ENCODE assay signal across 15 cellular contexts in the genomic region with DNA sequence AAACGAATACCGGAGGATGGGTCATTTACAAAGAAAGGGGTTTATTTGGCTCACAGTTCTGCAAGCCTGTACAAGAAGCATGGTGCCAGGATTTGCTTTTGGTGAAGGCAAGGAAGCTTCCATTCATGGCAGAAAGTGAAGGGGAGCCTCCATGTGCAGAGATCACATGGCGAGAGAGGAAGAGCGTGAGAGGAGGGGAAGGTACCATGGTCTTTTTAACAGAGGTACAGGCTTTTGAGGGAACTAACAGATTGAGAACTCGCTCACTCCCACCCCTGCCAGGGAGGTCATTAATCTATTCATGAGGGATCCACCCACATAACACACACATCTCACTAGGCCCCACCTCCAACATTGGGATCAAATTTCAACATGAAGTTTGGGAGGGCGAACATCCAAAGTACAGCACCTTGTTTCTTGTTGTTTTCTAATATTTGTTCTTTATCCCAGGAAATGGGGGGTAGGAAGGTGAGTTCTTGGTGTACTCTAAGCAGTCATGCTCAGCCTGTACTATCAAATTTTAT. TPM values are rescaled to one million over a fixed set of nuclear protein-coding genes. Genes with fewer than 3 reads are reported as not detected.
A peak's percentile ranks its signal among the peaks of the same experiment; 100 is the strongest.
DNase-seq lines count a peak whose midpoint lies in the region; ATAC-seq, FAIRE-seq and TF ChIP-seq lines count a peak whose summit lies in the region.
"Had no signal": no experiment of that assay in that cellular context is flagged by ENCODE, and none has a peak within 500 bp of the region (broad histone marks: within the 10 kb centered on the region; RNA-seq: fewer than 3 reads in every experiment).

No MANE protein-coding gene starts in this region.

- H3K27ac ChIP-seq in A549: peak overlapping the region; percentile 51 to 70
- H3K27ac ChIP-seq in aorta (ENCODE audit: low read depth in 1 of 2, low read length in 2 of 2): no peak overlapping the region
- no peak overlapping the region for H3K27ac ChIP-seq in WERI-Rb-1
- H3K27ac ChIP-seq: dorsolateral prefrontal cortex, thoracic aorta had no signal

- H3K4me1 Mint-ChIP-seq in WTC11: peaks cover 16% of the 10 kb centered on the region
- H3K4me1 Mint-ChIP-seq in natural killer cell: no peaks in the 10 kb centered on the region
- H3K4me1 Mint-ChIP-seq: T-cell had no signal

- H3K9me3 Mint-ChIP-seq in WTC11 (peaks cover 24% of the 10 kb centered on the region), natural killer cell (no peaks in the 10 kb centered on the region)

- in situ Hi-C loops in KBM-7 (cut with MboI; ENCODE audit: low pct_unique_long_range_greater_than_20kb, low sequenced_read_pairs): no loop called here

- peaks cover 21% of the 10 kb centered on the region for H3K36me3 Mint-ChIP-seq in WTC11
- no peaks in the 10 kb centered on the region for H3K36me3 Mint-ChIP-seq in natural killer cell

- no peak for TF ChIP-seq EP300 in A549 (IDR thresholded peaks at IDR 0.05)

- CTCF ChIA-PET in A549 (lab: Yijun Ruan, JAX): interaction anchor here (1.4 to 2.2 kb wide), 2 partner anchors 96 to 259 kb away, joined by 3 to 4 read pairs; no protein-coding TSS in a partner anchor
- CTCF ChIA-PET in WTC11 (lab: Charles Lee): no interaction called here

- POLR2A ChIA-PET in A549 (lab: Yijun Ruan, JAX): interaction anchor here (1.1 to 3.0 kb wide), 2 partner anchors 14 to 175 kb away, joined by 4 to 25 read pairs; partner anchors contain the start of gene ZFAND5
- POLR2A ChIA-PET in WTC11 (lab: Charles Lee): no interaction called here

- FAIRE-seq in A549 (lab: Jason Lieb, UNC): no peak

- H3K9me3 ChIP-seq in A549 (peaks cover 11% of the 10 kb centered on the region), aorta (ENCODE audit: control insufficient read depth, low read length) (peaks cover 2% of the 10 kb centered on the region), WERI-Rb-1 (ENCODE audit: severe bottlenecking) (peaks cover 3% of the 10 kb centered on the region)
- H3K9me3 ChIP-seq: thoracic aorta had no signal

- no peak for TF ChIP-seq RAD21 in A549 (conservative IDR thresholded peaks at IDR 0.05 in 1 of 2, IDR thresholded peaks at IDR 0.05 in 1 of 2)

- intact Hi-C loops in natural killer cell (cut with micrococcal nuclease) (no loop called here), aorta (cut with DNase I) (no loop called here)

- no peak overlapping the region for H3K4me3 Mint-ChIP-seq in WTC11
- H3K4me3 Mint-ChIP-seq in natural killer cell: no peak overlapping the region
- H3K4me3 Mint-ChIP-seq: activated T-cell treated with anti-CD3 and anti-CD28 coated beads, Interleukin-2, amount 50 U/mL, for 72 hours; T-cell had no signal

- ATAC-seq in A549: peak; percentile 25 to 27; a peak in 3 of 6 replicates
- peak; percentile 89 for ATAC-seq in WTC11
- no peak for ATAC-seq in natural killer cell
- no peak for ATAC-seq in aorta (ENCODE audit: low FRiP score)
- ATAC-seq: activated T-cell treated with anti-CD3 and anti-CD28 coated beads, Interleukin-2, amount 50 U/mL, for 72 hours; T-cell had no signal

- H3K4me2 ChIP-seq in A549: peak overlapping the region; percentile 33; the same call in 2 of the 3 replicates

- H3K36me3 ChIP-seq in H7 (replicated peaks; ENCODE audit: control insufficient read depth, insufficient read depth, low read length): no peaks in the 10 kb centered on the region
- no peaks in the 10 kb centered on the region for H3K36me3 ChIP-seq in aorta (ENCODE audit: control insufficient read depth in 1 of 2, insufficient read depth in 2 of 2, low read length in 1 of 2)
- no peaks in the 10 kb centered on the region for H3K36me3 ChIP-seq in WERI-Rb-1
- H3K36me3 ChIP-seq: thoracic aorta had no signal

- H3K27me3 ChIP-seq in H7 (ENCODE audit: control insufficient read depth, insufficient read depth, low read length) (no peaks in the 10 kb centered on the region), aorta (ENCODE audit: control insufficient read depth in 1 of 2, insufficient read depth in 2 of 2, low read length in 1 of 2) (no peaks in the 10 kb centered on the region), WERI-Rb-1 (ENCODE audit: insufficient read depth, low read depth, severe bottlenecking) (no peaks in the 10 kb centered on the region)
- H3K27me3 ChIP-seq: dorsolateral prefrontal cortex had no signal

- H3K27me3 Mint-ChIP-seq in WTC11 (ENCODE audit: low read depth) (no peaks in the 10 kb centered on the region), natural killer cell (ENCODE audit: low read depth in 2 of 2) (peaks cover 5 to 7% of the 10 kb centered on the region in 2 donors)
- H3K27me3 Mint-ChIP-seq: T-cell had no signal

- H3K27ac Mint-ChIP-seq in WTC11: 0 out of 2 replicates have a peak overlapping the region, but pooled peaks have one; percentile 5
- no peak overlapping the region for H3K27ac Mint-ChIP-seq in natural killer cell
- H3K27ac Mint-ChIP-seq: activated T-cell treated with anti-CD3 and anti-CD28 coated beads, Interleukin-2, amount 50 U/mL, for 72 hours; T-cell had no signal

- 95% methylated on average over 6 of the region's 6 CpGs for WGBS in A549 (ENCODE audit: missing lambda C conversion rate)
- 90 to 94% methylated on average over 6 of the region's 6 CpGs for WGBS in aorta, 2 donors

- no peak for DNase-seq in A549 (ENCODE audit: low read depth in 1 of 2, low spot score in 1 of 2)
- peak; percentile 21 for DNase-seq in H7
- DNase-seq in WTC11 (ENCODE audit: low spot score): peak; percentile 14
- DNase-seq in left kidney (ENCODE audit: low read depth, low spot score): peak; percentile 62
- no peak for DNase-seq in natural killer cell
- no peak for DNase-seq in aorta
- DNase-seq in KBM-7: no peak
- DNase-seq in WERI-Rb-1: no peak
- DNase-seq: activated CD4-positive, alpha-beta T cell treated with anti-CD3 and anti-CD28 coated beads, Interleukin-2, amount 50 U/mL, for 1 hour; activated T-cell treated with anti-CD3 and anti-CD28 coated beads, Interleukin-2, amount 50 U/mL, for 72 hours; DMS153; dorsolateral prefrontal cortex; MM.1S; T-cell had no signal

- no peak for TF ChIP-seq CTCF in A549 (IDR thresholded peaks at IDR 0.05)
- TF ChIP-seq CTCF in WTC11 (IDR thresholded peaks at IDR 0.05): no peak
- TF ChIP-seq CTCF in natural killer cell (IDR thresholded peaks at IDR 0.05): no peak
- TF ChIP-seq CTCF in WERI-Rb-1 (IDR thresholded peaks at IDR 0.05; ENCODE audit: low read depth, low read length): no peak

- peaks cover 34% of the 10 kb centered on the region for H3K4me1 ChIP-seq in A549
- no peaks in the 10 kb centered on the region for H3K4me1 ChIP-seq in aorta (ENCODE audit: control insufficient read depth in 1 of 2, insufficient read depth in 2 of 2, low read length in 2 of 2)

- H3K4me3 ChIP-seq in A549 (no peak overlapping the region), H7 (ENCODE audit: insufficient read depth, low read depth, low read length) (no peak overlapping the region), aorta (ENCODE audit: low read length in 2 of 2) (no peak overlapping the region), WERI-Rb-1 (ENCODE audit: low read depth, low read length) (no peak overlapping the region)
- H3K4me3 ChIP-seq: dorsolateral prefrontal cortex, thoracic aorta had no signal

- TF ChIP-seq POLR2A in A549 (IDR thresholded peaks at IDR 0.05; ENCODE audit: low read length): no peak

TF ChIP-seq in A549, 52 proteins besides CTCF, POLR2A, EP300 and RAD21 (continues in another document):
- TF ChIP-seq JUNB (IDR thresholded peaks at IDR 0.05) (no peak), EHF (CRISPR knock-in tag; IDR thresholded peaks at IDR 0.05) (no peak), ZNF302 (CRISPR knock-in tag; IDR thresholded peaks at IDR 0.05) (no peak), HDAC2 (IDR thresholded peaks at IDR 0.05) (no peak), HMGXB4 (CRISPR knock-in tag; IDR thresholded peaks at IDR 0.05; ENCODE audit: borderline replicate concordance) (no peak), FOSB (CRISPR knock-in tag; IDR thresholded peaks at IDR 0.05) (no peak)

TF ChIP-seq in WTC11, 78 proteins besides CTCF, POLR2A, EP300 and RAD21 (continues in another document):
- TF ChIP-seq, protein P1, sequence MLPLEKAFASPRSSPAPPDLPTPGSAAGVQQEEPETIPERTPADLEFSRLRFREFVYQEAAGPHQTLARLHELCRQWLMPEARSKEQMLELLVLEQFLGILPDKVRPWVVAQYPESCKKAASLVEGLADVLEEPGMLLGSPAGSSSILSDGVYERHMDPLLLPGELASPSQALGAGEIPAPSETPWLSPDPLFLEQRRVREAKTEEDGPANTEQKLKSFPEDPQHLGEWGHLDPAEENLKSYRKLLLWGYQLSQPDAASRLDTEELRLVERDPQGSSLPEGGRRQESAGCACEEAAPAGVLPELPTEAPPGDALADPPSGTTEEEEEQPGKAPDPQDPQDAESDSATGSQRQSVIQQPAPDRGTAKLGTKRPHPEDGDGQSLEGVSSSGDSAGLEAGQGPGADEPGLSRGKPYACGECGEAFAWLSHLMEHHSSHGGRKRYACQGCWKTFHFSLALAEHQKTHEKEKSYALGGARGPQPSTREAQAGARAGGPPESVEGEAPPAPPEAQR (CRISPR knock-in tag; IDR thresholded peaks at IDR 0.05): no peak
- TF ChIP-seq ZNF396 (CRISPR knock-in tag; IDR thresholded peaks at IDR 0.05; ENCODE audit: borderline replicate concordance): no peak
- TF ChIP-seq GTF2I (CRISPR knock-in tag; conservative IDR thresholded peaks at IDR 0.05): no peak
- no peak for TF ChIP-seq KAT7 (CRISPR knock-in tag; IDR thresholded peaks at IDR 0.05; ENCODE audit: borderline replicate concordance)
- no peak for TF ChIP-seq CREB1 (CRISPR knock-in tag; IDR thresholded peaks at IDR 0.05)

RNA-seq across cellular contexts. Expression of gene TMC1, which starts 18.5 kb away (rescaled TPM):
- polyA plus RNA-seq in A549 (2011; rRNA removed) (0.12 and 0.29 TPM in 2 replicates), A549 (2017; fragmentation: RNase III; extraction: RNeasy Plus Mini Kit Qiagen cat#74134 plus additional on column Dnase treatment) (0.01 to 0.18 TPM (median 0.17 TPM) in 3 replicates), aorta (not detected)
- 0.01 and 0.03 TPM in 2 replicates for polyA plus RNA-seq in A549 (2012; cell fraction: cytosol; rRNA removed)
- 0.04 TPM in 1 of 2 replicates, not detected in the other for polyA plus RNA-seq in A549 (2012; cell fraction: nucleus; rRNA removed)
- polyA minus RNA-seq in A549 (2011; rRNA and poly(A)+ RNA removed): 0.12 and 0.49 TPM in 2 replicates
- total RNA-seq in H7 (2014; rRNA removed; shearing (Covaris generic)): not detected in 2 replicates
- total RNA-seq in WTC11 (2021) (0.31 to 0.41 TPM (median 0.32 TPM) in 3 replicates), natural killer cell (not detected), aorta (1 to 10 TPM in 1 of 2 donors, under 1 TPM in 1; 0.62 to 2.9 TPM)
- total RNA-seq: T-cell, thoracic aorta had no signal

Comparison
In these comparisons a context has a peak if more than half of its experiments do, and no peak if none do; other contexts are left out.
1. ATAC-seq: peak in A549 (2 of 2) and WTC11 (single experiment); none in natural killer cell (0 of 3) and aorta (single experiment).
2. DNase-seq: peak in H7 (single experiment), WTC11 (single experiment) and left kidney (single experiment); none in A549 (0 of 2), natural killer cell (single experiment), aorta (0 of 2), KBM-7 (single experiment) and WERI-Rb-1 (single experiment).
3. H3K27ac ChIP-seq: peak in A549 (2 of 2); none in aorta (0 of 2) and WERI-Rb-1 (single experiment).